ENCODE assay signal across 1 cellular context in the genomic region with DNA sequence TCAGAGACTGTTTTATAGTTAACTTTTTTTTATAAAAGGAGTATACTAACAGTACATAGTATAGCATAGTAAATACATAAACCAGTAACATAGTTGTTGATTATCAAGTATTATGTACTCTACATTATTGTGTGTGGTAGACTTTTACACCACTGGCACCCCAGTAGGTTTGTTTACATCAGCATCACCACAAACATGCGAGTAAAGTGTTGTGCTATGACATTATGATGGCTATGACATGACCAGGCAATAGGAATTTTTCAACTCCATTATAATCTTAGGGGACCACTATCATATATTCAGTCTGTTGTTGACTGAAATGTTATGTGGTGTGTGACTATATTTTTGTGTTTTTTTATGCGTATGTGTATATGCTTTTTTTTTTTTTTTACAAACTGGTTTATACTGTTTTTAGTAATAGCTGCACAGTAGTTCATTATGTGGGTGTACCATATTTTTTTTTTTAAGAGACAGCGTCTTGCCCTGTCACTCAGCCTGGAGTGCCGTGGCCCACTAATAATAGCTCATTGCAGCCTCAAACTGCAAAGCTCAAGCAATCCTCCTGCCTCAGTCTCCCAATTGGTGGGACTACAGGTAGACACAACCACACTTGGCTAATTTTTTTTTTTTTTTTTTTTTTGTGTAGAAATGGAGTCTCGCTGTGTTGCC.
TF ChIP-seq lines count a peak whose summit lies in the region.

No MANE protein-coding gene starts in this region.

TF ChIP-seq in GM12878, 131 proteins besides CTCF, POLR2A, EP300 and RAD21:
- TF ChIP-seq, protein P1, sequence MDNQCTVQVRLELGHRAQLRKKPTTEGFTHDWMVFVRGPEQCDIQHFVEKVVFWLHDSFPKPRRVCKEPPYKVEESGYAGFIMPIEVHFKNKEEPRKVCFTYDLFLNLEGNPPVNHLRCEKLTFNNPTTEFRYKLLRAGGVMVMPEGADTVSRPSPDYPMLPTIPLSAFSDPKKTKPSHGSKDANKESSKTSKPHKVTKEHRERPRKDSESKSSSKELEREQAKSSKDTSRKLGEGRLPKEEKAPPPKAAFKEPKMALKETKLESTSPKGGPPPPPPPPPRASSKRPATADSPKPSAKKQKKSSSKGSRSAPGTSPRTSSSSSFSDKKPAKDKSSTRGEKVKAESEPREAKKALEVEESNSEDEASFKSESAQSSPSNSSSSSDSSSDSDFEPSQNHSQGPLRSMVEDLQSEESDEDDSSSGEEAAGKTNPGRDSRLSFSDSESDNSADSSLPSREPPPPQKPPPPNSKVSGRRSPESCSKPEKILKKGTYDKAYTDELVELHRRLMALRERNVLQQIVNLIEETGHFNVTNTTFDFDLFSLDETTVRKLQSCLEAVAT (IDR thresholded peaks at IDR 0.05), result peak; percentile 71; the same call in 1 of the 2 replicates
- TF ChIP-seq SIX5 (IDR thresholded peaks at IDR 0.05; ENCODE audit: low read depth, low read length, severe bottlenecking) (no peak), TARDBP (IDR thresholded peaks at IDR 0.05; ENCODE audit: borderline replicate concordance) (no peak)
- TF ChIP-seq, protein P2, sequence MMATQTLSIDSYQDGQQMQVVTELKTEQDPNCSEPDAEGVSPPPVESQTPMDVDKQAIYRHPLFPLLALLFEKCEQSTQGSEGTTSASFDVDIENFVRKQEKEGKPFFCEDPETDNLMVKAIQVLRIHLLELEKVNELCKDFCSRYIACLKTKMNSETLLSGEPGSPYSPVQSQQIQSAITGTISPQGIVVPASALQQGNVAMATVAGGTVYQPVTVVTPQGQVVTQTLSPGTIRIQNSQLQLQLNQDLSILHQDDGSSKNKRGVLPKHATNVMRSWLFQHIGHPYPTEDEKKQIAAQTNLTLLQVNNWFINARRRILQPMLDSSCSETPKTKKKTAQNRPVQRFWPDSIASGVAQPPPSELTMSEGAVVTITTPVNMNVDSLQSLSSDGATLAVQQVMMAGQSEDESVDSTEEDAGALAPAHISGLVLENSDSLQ (IDR thresholded peaks at IDR 0.05), result peak; percentile 73
